33 cellular contexts compared by ENCODE assay signal in the genomic region with DNA sequence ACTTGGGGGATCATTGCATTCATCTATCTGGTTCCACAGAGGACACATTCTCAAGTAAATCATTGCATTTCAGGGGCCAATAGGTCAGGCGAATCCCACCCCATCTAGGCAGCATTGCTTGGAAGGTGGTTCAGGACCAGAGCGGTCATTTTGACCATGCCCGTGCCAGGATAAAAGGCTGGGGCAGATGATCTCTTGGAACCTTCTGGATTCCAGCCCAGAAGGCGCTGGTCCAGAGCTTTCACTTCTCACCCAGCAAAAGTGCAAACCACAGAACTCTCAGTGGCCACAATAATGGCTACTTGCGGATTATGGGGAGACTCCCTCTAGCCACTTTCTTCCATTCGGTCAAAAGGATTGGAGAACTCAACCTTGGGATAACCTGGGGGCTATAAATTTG. TPM values are rescaled to one million over a fixed set of nuclear protein-coding genes. Genes with fewer than 3 reads are reported as not detected.
"Had no signal": no experiment of that assay in that cellular context is flagged by ENCODE, and none has a peak within 500 bp of the region (broad histone marks: within the 10 kb centered on the region; RNA-seq: fewer than 3 reads in every experiment).

No MANE protein-coding gene starts in this region.

- H3K27ac ChIP-seq: dorsolateral prefrontal cortex, epithelial cell of prostate, gastrocnemius medialis, heart left ventricle, hepatocyte, left lung, neutrophil, parathyroid adenoma, prostate gland, sigmoid colon, thoracic aorta, transverse colon, upper lobe of right lung, uterus had no signal

- H3K27ac Mint-ChIP-seq: mesothelial cell of epicardium; naive thymus-derived CD8-positive, alpha-beta T cell; stimulated activated naive B cell treated with anti-CD40 and anti-IgM and Interleukin-4, amounts not matched to agents 10 μg/mL and 1 μg/mL and 100 μg/mL, for 72 hours; stimulated activated naive CD8-positive, alpha-beta T cell treated with anti-CD3 and anti-CD28 coated beads, Interleukin-15, Interleukin-2, amounts not matched to agents 100 ng/mL and 50 ng/mL, for 24 hours had no signal

- H3K27me3 ChIP-seq: sigmoid colon, transverse colon, upper lobe of right lung, uterus had no signal

- H3K4me1 ChIP-seq: gastrocnemius medialis, left lung, prostate gland, upper lobe of right lung, uterus had no signal

- H3K4me3 ChIP-seq: dorsolateral prefrontal cortex, gastrocnemius medialis, heart left ventricle, hepatocyte, left lung, mucosa of descending colon, prostate gland, sigmoid colon, thoracic aorta, transverse colon, upper lobe of right lung, uterus had no signal

- H3K36me3 Mint-ChIP-seq: mesothelial cell of epicardium; naive thymus-derived CD8-positive, alpha-beta T cell; stimulated activated naive B cell treated with anti-CD40 and anti-IgM and Interleukin-4, amounts not matched to agents 10 μg/mL and 1 μg/mL and 100 μg/mL, for 72 hours had no signal

- H3K4me2 ChIP-seq: hepatocyte had no signal

- H3K27me3 Mint-ChIP-seq: stimulated activated naive CD8-positive, alpha-beta T cell treated with anti-CD3 and anti-CD28 coated beads, Interleukin-15, Interleukin-2, amounts not matched to agents 100 ng/mL and 50 ng/mL, for 24 hours had no signal

- H3K79me2 ChIP-seq: hepatocyte, parathyroid adenoma had no signal

- H2AFZ ChIP-seq: hepatocyte, parathyroid adenoma had no signal

- ATAC-seq: esophagus mucosa; gastrocnemius medialis; heart left ventricle; left cardiac atrium; left lung; mucosa of descending colon; naive thymus-derived CD8-positive, alpha-beta T cell; right cardiac atrium; stimulated activated naive B cell treated with anti-CD40 and anti-IgM and Interleukin-4, amounts not matched to agents 10 μg/mL and 1 μg/mL and 100 μg/mL, for 72 hours; upper lobe of right lung had no signal

- H3K9me3 ChIP-seq: gastrocnemius medialis, heart left ventricle, left lung, mucosa of descending colon, neutrophil, prostate gland, sigmoid colon, thoracic aorta, transverse colon, upper lobe of right lung, uterus had no signal

- H3K36me3 ChIP-seq: gastrocnemius medialis, heart left ventricle, left lung, neutrophil, prostate gland, sigmoid colon, thoracic aorta, transverse colon, upper lobe of right lung, uterus had no signal

- H3K4me3 Mint-ChIP-seq: mesothelial cell of epicardium; naive thymus-derived CD8-positive, alpha-beta T cell; neural crest cell; stimulated activated naive B cell treated with anti-CD40 and anti-IgM and Interleukin-4, amounts not matched to agents 10 μg/mL and 1 μg/mL and 100 μg/mL, for 72 hours; stimulated activated naive CD8-positive, alpha-beta T cell treated with anti-CD3 and anti-CD28 coated beads, Interleukin-15, Interleukin-2, amounts not matched to agents 100 ng/mL and 50 ng/mL, for 24 hours had no signal

- H3K9me3 Mint-ChIP-seq: mesothelial cell of epicardium; naive thymus-derived CD8-positive, alpha-beta T cell; neural crest cell; stimulated activated naive B cell treated with anti-CD40 and anti-IgM and Interleukin-4, amounts not matched to agents 10 μg/mL and 1 μg/mL and 100 μg/mL, for 72 hours; stimulated activated naive CD8-positive, alpha-beta T cell treated with anti-CD3 and anti-CD28 coated beads, Interleukin-15, Interleukin-2, amounts not matched to agents 100 ng/mL and 50 ng/mL, for 24 hours had no signal

- DNase-seq: dorsolateral prefrontal cortex; effector CD4-positive, alpha-beta T cell; foreskin fibroblast; gastrocnemius medialis; heart left ventricle; kidney; left cardiac atrium; left lung; mesenchymal stem cell; mucosa of descending colon; naive thymus-derived CD8-positive, alpha-beta T cell; right cardiac atrium; stimulated activated CD4-positive, alpha-beta T cell treated with anti-CD3 and anti-CD28 coated beads, Interleukin-2, amount 100 ng/mL, for 48 hours; stimulated activated naive B cell treated with anti-CD40 and anti-IgM and Interleukin-4, amounts not matched to agents 10 μg/mL and 1 μg/mL and 100 μg/mL, for 72 hours; transverse colon; upper lobe of right lung; uterus had no signal

- H3K4me1 Mint-ChIP-seq: naive thymus-derived CD8-positive, alpha-beta T cell had no signal

RNA-seq across cellular contexts. Expression of a gene that starts 0.6 kb away (rescaled TPM):
- total RNA-seq: cerebellum; dorsolateral prefrontal cortex; esophagus mucosa; gastrocnemius medialis; glomerular endothelial cell; heart left ventricle; hepatocyte; kidney; left cardiac atrium; left lung; lung microvascular endothelial cell; mesothelial cell of epicardium; mucosa of descending colon; naive thymus-derived CD8-positive, alpha-beta T cell; neural crest cell; omental fat pad; prostate gland; right cardiac atrium; sigmoid colon; thoracic aorta; transverse colon; upper lobe of right lung had no signal
- polyA plus RNA-seq: heart left ventricle; hepatocyte; naive thymus-derived CD8-positive, alpha-beta T cell; right cardiac atrium; sigmoid colon had no signal

RNA-seq across cellular contexts. Expression of a gene that starts 17.6 kb away (rescaled TPM):
- total RNA-seq: cerebellum; esophagus mucosa; gastrocnemius medialis; glomerular endothelial cell; heart left ventricle; hepatocyte; kidney; left cardiac atrium; left lung; lung microvascular endothelial cell; mesothelial cell of epicardium; mucosa of descending colon; naive thymus-derived CD8-positive, alpha-beta T cell; neural crest cell; omental fat pad; prostate gland; right cardiac atrium; sigmoid colon; skeletal muscle tissue; thoracic aorta; transverse colon; upper lobe of right lung had no signal
- polyA plus RNA-seq: heart left ventricle; hepatocyte; naive thymus-derived CD8-positive, alpha-beta T cell; right cardiac atrium; sigmoid colon had no signal

RNA-seq across cellular contexts. Expression of a gene that starts 38.3 kb away (rescaled TPM):
- total RNA-seq: cerebellum; esophagus mucosa; gastrocnemius medialis; glomerular endothelial cell; heart left ventricle; hepatocyte; kidney; left cardiac atrium; left lung; lung microvascular endothelial cell; mesothelial cell of epicardium; mucosa of descending colon; naive thymus-derived CD8-positive, alpha-beta T cell; neural crest cell; omental fat pad; prostate gland; right cardiac atrium; sigmoid colon; skeletal muscle tissue; thoracic aorta; transverse colon; upper lobe of right lung; uterus had no signal
- polyA plus RNA-seq: heart left ventricle; hepatocyte; naive thymus-derived CD8-positive, alpha-beta T cell; right cardiac atrium had no signal

RNA-seq across cellular contexts. Expression of a gene that starts 46.7 kb away (rescaled TPM):
- total RNA-seq: cerebellum; esophagus mucosa; glomerular endothelial cell; heart left ventricle; hepatocyte; kidney; left cardiac atrium; left lung; lung microvascular endothelial cell; mesothelial cell of epicardium; mucosa of descending colon; naive thymus-derived CD8-positive, alpha-beta T cell; neural crest cell; omental fat pad; right cardiac atrium; sigmoid colon; skeletal muscle tissue; thoracic aorta; transverse colon; upper lobe of right lung had no signal
- polyA plus RNA-seq: heart left ventricle; hepatocyte; naive thymus-derived CD8-positive, alpha-beta T cell; right cardiac atrium; sigmoid colon had no signal
